ENCODE assay signal across 8 cellular contexts in genomic region chr22:37544955-37545702, GRCh38. TPM values are rescaled to one million over a fixed set of nuclear protein-coding genes. Genes with fewer than 3 reads are reported as not detected.
DNase-seq lines count a peak whose midpoint lies in the region; ATAC-seq and TF ChIP-seq lines count a peak whose summit lies in the region.

No MANE protein-coding gene starts in this region.

- peak overlapping the region; percentile 50 for H3K9ac ChIP-seq in trophoblast cell (ENCODE audit: low read length)

- peak overlapping the region; percentile 95 for H3K18ac ChIP-seq in trophoblast cell (ENCODE audit: low read length)

- H3K4me3 ChIP-seq in OCI-LY7 (ENCODE audit: low read depth, low read length, poor library complexity, severe bottlenecking) = no peak overlapping the region
- no peak overlapping the region for H3K4me3 ChIP-seq in cardiac muscle cell
- H3K4me3 ChIP-seq in trophoblast cell (ENCODE audit: low read depth, low read length) = no peak overlapping the region

- no peak overlapping the region for H2AFZ ChIP-seq in OCI-LY7 (ENCODE audit: low read length)
- peak overlapping the region; percentile 53 for H2AFZ ChIP-seq in trophoblast cell (ENCODE audit: insufficient read depth, low read length, poor library complexity)

- H3K4me1 ChIP-seq in OCI-LY7 (ENCODE audit: insufficient read depth, low read length, poor library complexity, severe bottlenecking) = peaks cover 10% of the 10 kb centered on the region
- peaks cover 4% of the 10 kb centered on the region for H3K4me1 ChIP-seq in cardiac muscle cell (ENCODE audit: low read depth)
- peaks cover 44% of the 10 kb centered on the region in 2 experiments for H3K4me1 ChIP-seq in trophoblast cell (ENCODE audit: control insufficient read depth in 1 of 2, insufficient read depth in 2 of 2, low read length in 2 of 2)

- DNase-seq in NCI-H1436 (lab: John Stamatoyannopoulos, UW) = peak; percentile 47
- no peak for DNase-seq in NCI-H1436 treated with DMSO at 0.1 percent for 48 hours (lab: John Stamatoyannopoulos, UW)
- peak; percentile 46 for DNase-seq in OCI-LY7 (ENCODE audit: low spot score)
- peak; percentile 70 for DNase-seq in activated naive CD4-positive, alpha-beta T cell treated with anti-CD3 and anti-CD28 coated beads, Interleukin-2, amount 10 ng/mL, durations not matched to agents 7 days and 5 days
- DNase-seq in cardiac muscle cell (ENCODE audit: low read depth in 1 of 2, low spot score in 1 of 2) = peak; percentile 66 to 84
- peak; percentile 90 to 92 for DNase-seq in trophoblast cell
- no peak for DNase-seq in NCI-H1105 treated with DMSO at 0.1 percent for 48 hours (lab: John Stamatoyannopoulos, UW)

- peak overlapping the region; percentile 97 for H2BK120ac ChIP-seq in trophoblast cell (ENCODE audit: insufficient read depth, low read length, poor library complexity)

- H3K79me1 ChIP-seq in trophoblast cell (ENCODE audit: low read length) = peaks cover 41% of the 10 kb centered on the region

- H3K27me3 Mint-ChIP-seq in activated naive CD4-positive, alpha-beta T cell treated with anti-CD3 and anti-CD28 coated beads, Interleukin-2, amount 10 ng/mL, durations not matched to agents 7 days and 5 days = peaks cover 95% of the 10 kb centered on the region

- no peak overlapping the region for H3K23ac ChIP-seq in trophoblast cell (ENCODE audit: low read length)

- peak overlapping the region; percentile 93 for H2AK5ac ChIP-seq in trophoblast cell (ENCODE audit: low read length)

- intact Hi-C loops in OCI-LY7 (cut with micrococcal nuclease; ENCODE audit: unreplicated experiment) = no loop called here

- H3K9me3 ChIP-seq in OCI-LY7 (ENCODE audit: low read length) (no peaks in the 10 kb centered on the region), cardiac muscle cell (ENCODE audit: low read depth) (no peaks in the 10 kb centered on the region), trophoblast cell (ENCODE audit: insufficient read depth, low read depth, low read length) (no peaks in the 10 kb centered on the region)

- no peaks in the 10 kb centered on the region for H4K20me1 ChIP-seq in OCI-LY7 (ENCODE audit: insufficient read depth, low read length)

- no peaks in the 10 kb centered on the region for H3K9me2 ChIP-seq in OCI-LY7 (ENCODE audit: insufficient read depth, low read length)

- H3K4me1 Mint-ChIP-seq in activated naive CD4-positive, alpha-beta T cell treated with anti-CD3 and anti-CD28 coated beads, Interleukin-2, amount 10 ng/mL, durations not matched to agents 7 days and 5 days = peaks cover 23% of the 10 kb centered on the region

- CTCF ChIA-PET in OCI-LY7 (lab: Charles Lee; ENCODE audit: unreplicated experiment) = interaction anchor here (0.7 kb wide), 1 partner anchor 47 kb away, joined by 3 read pairs; no protein-coding TSS in a partner anchor
- CTCF ChIA-PET in activated naive CD4-positive, alpha-beta T cell treated with anti-CD3 and anti-CD28 coated beads, Interleukin-2, amount 10 ng/mL, durations not matched to agents 7 days and 5 days (lab: Charles Lee) = interaction anchor here (1.1 to 15.2 kb wide), 5 partner anchors 19 to 213 kb away, joined by 3 to 411 read pairs (median 5); partner anchors contain the start of gene CDC42EP1

- H2BK12ac ChIP-seq in trophoblast cell (ENCODE audit: low read length) = peak overlapping the region; percentile 95

- peak overlapping the region; percentile 96 for H2BK5ac ChIP-seq in trophoblast cell (ENCODE audit: low read depth, low read length, poor library complexity)

- no peak overlapping the region for H3K27ac Mint-ChIP-seq in activated naive CD4-positive, alpha-beta T cell treated with anti-CD3 and anti-CD28 coated beads, Interleukin-2, amount 10 ng/mL, durations not matched to agents 7 days and 5 days

- WGBS in trophoblast cell (ENCODE audit: extremely low coverage, insufficient coverage, insufficient read length) = no CpG with 5 or more reads among the region's 11 CpGs

- peak overlapping the region; percentile 86 for H4K12ac ChIP-seq in trophoblast cell (ENCODE audit: low read depth, low read length)

- no peak for ATAC-seq in GM19455 (IDR thresholded peaks at IDR 0.05; ENCODE audit: unreplicated experiment)

- H4K91ac ChIP-seq in trophoblast cell (ENCODE audit: low read depth, low read length) = peak overlapping the region; percentile 99

- BruUV-seq in OCI-LY7 (replicated peaks; lab: Mats Ljungman, UMichigan) = no TSS peak

- H3K79me2 ChIP-seq in OCI-LY7 (ENCODE audit: insufficient read depth, low read depth, low read length) = no peaks in the 10 kb centered on the region
- H3K79me2 ChIP-seq in trophoblast cell (ENCODE audit: control insufficient read depth, insufficient read depth, low read length, poor library complexity) = peaks cover 8% of the 10 kb centered on the region

- peak; percentile 77 for TF ChIP-seq CTCF in OCI-LY7 (conservative IDR thresholded peaks at IDR 0.05; ENCODE audit: low read length)
- peak; percentile 96 for TF ChIP-seq CTCF in cardiac muscle cell (IDR thresholded peaks at IDR 0.05; ENCODE audit: low read depth, low read length)

- no peaks in the 10 kb centered on the region for H3K9me3 Mint-ChIP-seq in activated naive CD4-positive, alpha-beta T cell treated with anti-CD3 and anti-CD28 coated beads, Interleukin-2, amount 10 ng/mL, durations not matched to agents 7 days and 5 days

- peak overlapping the region; percentile 95 for H4K8ac ChIP-seq in trophoblast cell (ENCODE audit: low read depth, low read length)

- H3K4me3 Mint-ChIP-seq in activated naive CD4-positive, alpha-beta T cell treated with anti-CD3 and anti-CD28 coated beads, Interleukin-2, amount 10 ng/mL, durations not matched to agents 7 days and 5 days = no peak overlapping the region

- H3K4me2 ChIP-seq in OCI-LY7 (ENCODE audit: low read length) = no peak overlapping the region
- peak overlapping the region; percentile 51 for H3K4me2 ChIP-seq in trophoblast cell (ENCODE audit: low read length)

- POLR2A ChIA-PET in OCI-LY7 (lab: Charles Lee) = no interaction called here

- H3K27me3 ChIP-seq in cardiac muscle cell (no peaks in the 10 kb centered on the region), trophoblast cell (ENCODE audit: insufficient read depth, low read length) (no peaks in the 10 kb centered on the region)

- no peaks in the 10 kb centered on the region for H3K36me3 Mint-ChIP-seq in activated naive CD4-positive, alpha-beta T cell treated with anti-CD3 and anti-CD28 coated beads, Interleukin-2, amount 10 ng/mL, durations not matched to agents 7 days and 5 days

- no peak overlapping the region for H3K27ac ChIP-seq in OCI-LY7 (ENCODE audit: low read depth, low read length, poor library complexity, severe bottlenecking)
- peak overlapping the region; percentile 73 for H3K27ac ChIP-seq in cardiac muscle cell
- H3K27ac ChIP-seq in trophoblast cell (ENCODE audit: low read depth, low read length) = peak overlapping the region; percentile 98

- H3K4ac ChIP-seq in trophoblast cell (ENCODE audit: low read depth, low read length) = peak overlapping the region; percentile 90

- H3K36me3 ChIP-seq in OCI-LY7 (ENCODE audit: insufficient read depth, low read length) (no peaks in the 10 kb centered on the region), cardiac muscle cell (no peaks in the 10 kb centered on the region), trophoblast cell (ENCODE audit: control insufficient read depth in 1 of 2, insufficient read depth in 2 of 2, low read length in 2 of 2) (no peaks in the 10 kb centered on the region)

- H3K14ac ChIP-seq in trophoblast cell (ENCODE audit: low read length) = peak overlapping the region; percentile 98

RNA-seq across cellular contexts. Expression of gene CDC42EP1, which starts 15.2 kb away (rescaled TPM):
- not detected in 2 replicates for total RNA-seq in OCI-LY7 (2014; rRNA removed; shearing (Covaris generic))
- total RNA-seq in OCI-LY7 (2022) (not detected in 2 replicates), cardiac muscle cell (8.9 and 12.7 TPM in 2 replicates)
- polyA plus RNA-seq in cardiac muscle cell = 10.9 and 21.6 TPM in 2 replicates
- polyA plus RNA-seq in trophoblast cell (2013) = 191 and 202 TPM in 2 replicates

RNA-seq across cellular contexts. Expression of gene CARD10, which starts 25.9 kb away (rescaled TPM):
- total RNA-seq in OCI-LY7 (2014; rRNA removed; shearing (Covaris generic)) = 3.3 and 4.0 TPM in 2 replicates
- total RNA-seq in OCI-LY7 (2022) = 2.8 and 3.1 TPM in 2 replicates
- total RNA-seq in cardiac muscle cell = 3.3 and 4.5 TPM in 2 replicates
- polyA plus RNA-seq in cardiac muscle cell = 2.1 and 3.9 TPM in 2 replicates
- 4.7 and 4.9 TPM in 2 replicates for polyA plus RNA-seq in trophoblast cell (2013)

RNA-seq across cellular contexts. Expression of gene LGALS2, which starts 34.8 kb away (rescaled TPM):
- total RNA-seq in OCI-LY7 (2014; rRNA removed; shearing (Covaris generic)) = 0.44 TPM in 1 of 2 replicates, not detected in the other
- 0.82 and 0.92 TPM in 2 replicates for total RNA-seq in OCI-LY7 (2022)
- not detected in 2 replicates for total RNA-seq in cardiac muscle cell
- not detected in 2 replicates for polyA plus RNA-seq in cardiac muscle cell
- polyA plus RNA-seq in trophoblast cell (2013) = not detected in 2 replicates

RNA-seq across cellular contexts. Expression of gene MFNG, which starts 58.9 kb away (rescaled TPM):
- 174 and 225 TPM in 2 replicates for total RNA-seq in OCI-LY7 (2014; rRNA removed; shearing (Covaris generic))
- 215 and 235 TPM in 2 replicates for total RNA-seq in OCI-LY7 (2022)
- 1.2 and 2.6 TPM in 2 replicates for total RNA-seq in cardiac muscle cell
- 6.4 and 9.2 TPM in 2 replicates for polyA plus RNA-seq in cardiac muscle cell
- polyA plus RNA-seq in trophoblast cell (2013) = 0.08 and 0.36 TPM in 2 replicates

Comparison
In these comparisons a context has a peak if more than half of its experiments do, and no peak if none do; other contexts are left out.
1. DNase-seq: peak in NCI-H1436 (single experiment), OCI-LY7 (single experiment), activated naive CD4-positive, alpha-beta T cell treated with anti-CD3 and anti-CD28 coated beads, Interleukin-2, amount 10 ng/mL, durations not matched to agents 7 days and 5 days (single experiment), cardiac muscle cell (2 of 2) and trophoblast cell (2 of 2); none in NCI-H1436 treated with DMSO at 0.1 percent for 48 hours (single experiment) and NCI-H1105 treated with DMSO at 0.1 percent for 48 hours (single experiment).